ENCODE assay signal across 12 cellular contexts in genomic region chr4:139875456-139875855, GRCh38.
A peak's percentile ranks its signal among the peaks of the same experiment; 100 is the strongest.
DNase-seq lines count a peak whose midpoint lies in the region; ATAC-seq lines count a peak whose summit lies in the region.
"Had no signal": no experiment of that assay in that cellular context is flagged by ENCODE, and none has a peak within 500 bp of the region (broad histone marks: within the 10 kb centered on the region; RNA-seq: fewer than 3 reads in every experiment).

No MANE protein-coding gene starts in this region.

- no peaks in the 10 kb centered on the region for H3K9me3 ChIP-seq in ectodermal cell (ENCODE audit: control insufficient read depth, low read length)

- no peak overlapping the region for H3K4me3 Mint-ChIP-seq in stimulated activated effector memory CD8-positive, alpha-beta T cell treated with anti-CD3 and anti-CD28 coated beads, Interleukin-12 subunit alpha, Interleukin-12 subunit beta, amount 100 ng/mL, for 72 hours
- H3K4me3 Mint-ChIP-seq: CD14-positive monocyte had no signal

- peak overlapping the region; percentile 36 for H3K27ac ChIP-seq in ectodermal cell (ENCODE audit: insufficient read depth, low read depth, low read length, poor library complexity, severe bottlenecking)

- WGBS in ectodermal cell, 2 experiments, result 21 to 22% methylated on average over 5 of the region's 5 CpGs

- DNase-seq in NCI-H1092 (lab: John Stamatoyannopoulos, UW) (peak; percentile 92), NCI-H2196 treated with DMSO at 0.1 percent for 48 hours (lab: John Stamatoyannopoulos, UW; ENCODE audit: unreplicated experiment) (peak; percentile 90), renal cortical epithelial cell (ENCODE audit: low read depth) (peak; percentile 39), putamen (ENCODE audit: low spot score) (no peak)
- no peak for DNase-seq in stimulated activated effector memory CD8-positive, alpha-beta T cell treated with anti-CD3 and anti-CD28 coated beads, Interleukin-12 subunit alpha, Interleukin-12 subunit beta, amount 100 ng/mL, for 72 hours (ENCODE audit: low spot score in 2 of 2)
- DNase-seq: activated CD4-positive, alpha-beta T cell treated with anti-CD3 and anti-CD28 coated beads, Interleukin-2, amount 50 U/mL, for 1 hour; activated gamma-delta T cell treated with Interleukin-2 at 50 U/mL for 16 hours; left cardiac atrium had no signal

- ATAC-seq in HG03139 (IDR thresholded peaks at IDR 0.05; ENCODE audit: unreplicated experiment) (no peak), GM19023 (IDR thresholded peaks at IDR 0.05; ENCODE audit: unreplicated experiment) (no peak)
- no peak for ATAC-seq in stimulated activated effector memory CD8-positive, alpha-beta T cell treated with anti-CD3 and anti-CD28 coated beads, Interleukin-12 subunit alpha, Interleukin-12 subunit beta, amount 100 ng/mL, for 72 hours

- H3K9me3 Mint-ChIP-seq in stimulated activated effector memory CD8-positive, alpha-beta T cell treated with anti-CD3 and anti-CD28 coated beads, Interleukin-12 subunit alpha, Interleukin-12 subunit beta, amount 100 ng/mL, for 72 hours, result peaks cover 8% of the 10 kb centered on the region

- peaks cover 3% of the 10 kb centered on the region for H3K36me3 ChIP-seq in ectodermal cell (ENCODE audit: control insufficient read depth, insufficient read depth, low read length)

- H3K27ac Mint-ChIP-seq in stimulated activated effector memory CD8-positive, alpha-beta T cell treated with anti-CD3 and anti-CD28 coated beads, Interleukin-12 subunit alpha, Interleukin-12 subunit beta, amount 100 ng/mL, for 72 hours, result no peak overlapping the region

- peaks cover 8% of the 10 kb centered on the region for H3K4me1 Mint-ChIP-seq in stimulated activated effector memory CD8-positive, alpha-beta T cell treated with anti-CD3 and anti-CD28 coated beads, Interleukin-12 subunit alpha, Interleukin-12 subunit beta, amount 100 ng/mL, for 72 hours

- no peaks in the 10 kb centered on the region for H3K36me3 Mint-ChIP-seq in stimulated activated effector memory CD8-positive, alpha-beta T cell treated with anti-CD3 and anti-CD28 coated beads, Interleukin-12 subunit alpha, Interleukin-12 subunit beta, amount 100 ng/mL, for 72 hours

- H3K4me3 ChIP-seq in ectodermal cell (ENCODE audit: insufficient read depth, low read depth, low read length), result no peak overlapping the region

- peaks cover 19% of the 10 kb centered on the region for H3K4me1 ChIP-seq in ectodermal cell (ENCODE audit: control insufficient read depth, insufficient read depth, low read length)

- no peaks in the 10 kb centered on the region for H3K27me3 ChIP-seq in ectodermal cell (ENCODE audit: control insufficient read depth, insufficient read depth, low read length, poor library complexity, severe bottlenecking)

Comparison
In these comparisons a context has a peak if more than half of its experiments do, and no peak if none do; other contexts are left out.
1. DNase-seq: peak in NCI-H1092 (single experiment), NCI-H2196 treated with DMSO at 0.1 percent for 48 hours (single experiment) and renal cortical epithelial cell (single experiment); none in putamen (single experiment) and stimulated activated effector memory CD8-positive, alpha-beta T cell treated with anti-CD3 and anti-CD28 coated beads, Interleukin-12 subunit alpha, Interleukin-12 subunit beta, amount 100 ng/mL, for 72 hours (0 of 2).